ENCODE assay signal across 29 cellular contexts in the genomic region with DNA sequence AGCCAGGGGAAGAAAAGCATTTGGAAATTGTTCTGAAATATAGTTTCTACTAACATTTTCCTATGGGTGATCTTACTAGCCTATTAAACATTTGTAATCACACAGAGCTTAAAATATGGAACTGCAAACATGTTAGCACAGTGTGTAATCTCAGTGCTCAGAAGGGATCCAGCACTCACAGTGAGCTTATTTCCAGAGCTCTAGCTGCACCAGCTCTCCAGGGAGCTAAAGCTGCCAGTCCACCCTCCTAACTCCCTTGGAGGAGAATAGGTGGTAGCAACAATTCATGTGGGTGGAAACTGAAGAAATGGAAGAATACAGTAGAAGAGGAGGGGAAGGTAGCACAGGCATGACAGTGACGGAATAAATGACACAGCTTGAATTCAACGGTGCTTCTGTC.
A peak's percentile ranks its signal among the peaks of the same experiment; 100 is the strongest.
DNase-seq lines count a peak whose midpoint lies in the region; ATAC-seq and TF ChIP-seq lines count a peak whose summit lies in the region.
"Had no signal": no experiment of that assay in that cellular context is flagged by ENCODE, and none has a peak within 500 bp of the region (broad histone marks: within the 10 kb centered on the region; RNA-seq: fewer than 3 reads in every experiment).

No MANE protein-coding gene starts in this region.

- TF ChIP-seq CTCF in LNCaP clone FGC (IDR thresholded peaks at IDR 0.05; ENCODE audit: control insufficient read depth, extremely low read depth, insufficient read depth) (no peak), WTC11 (IDR thresholded peaks at IDR 0.05) (no peak)

- H3K27ac Mint-ChIP-seq in WTC11: no peak overlapping the region
- H3K27ac Mint-ChIP-seq: activated CD4-positive, alpha-beta memory T cell treated with anti-CD3 and anti-CD28 coated beads, Interleukin-2, amount 10 ng/mL, durations not matched to agents 7 days and 5 days; CD4-positive, alpha-beta memory T cell had no signal

- peak; percentile 53 for ATAC-seq in WTC11
- ATAC-seq: A549, left lung, sciatic nerve had no signal

- CTCF ChIA-PET in WTC11 (lab: Charles Lee): no interaction called here

- H3K4me3 Mint-ChIP-seq in WTC11: no peak overlapping the region
- H3K4me3 Mint-ChIP-seq: activated CD4-positive, alpha-beta memory T cell treated with anti-CD3 and anti-CD28 coated beads, Interleukin-2, amount 10 ng/mL, durations not matched to agents 7 days and 5 days; CD4-positive, alpha-beta memory T cell; neural crest cell had no signal

- H3K27me3 Mint-ChIP-seq in WTC11 (ENCODE audit: low read depth): no peaks in the 10 kb centered on the region; the same call in 1 of the 2 replicates
- H3K27me3 Mint-ChIP-seq: activated CD4-positive, alpha-beta memory T cell treated with anti-CD3 and anti-CD28 coated beads, Interleukin-2, amount 10 ng/mL, durations not matched to agents 7 days and 5 days; CD4-positive, alpha-beta memory T cell had no signal

- no peak overlapping the region for H3K4me3 ChIP-seq in LNCaP clone FGC (ENCODE audit: low read depth, low read length)
- H3K4me3 ChIP-seq: A549, left lung, SK-N-MC, tibial nerve had no signal

- POLR2A ChIA-PET in WTC11 (lab: Charles Lee): no interaction called here

- peaks cover 19% of the 10 kb centered on the region for H3K9me3 Mint-ChIP-seq in WTC11

- DNase-seq in NCI-H2171 (lab: John Stamatoyannopoulos, UW): peak; percentile 3
- DNase-seq in NCI-H2171 treated with DMSO at 0.1 percent for 48 hours (lab: John Stamatoyannopoulos, UW): no peak
- DNase-seq in LNCaP clone FGC (ENCODE audit: low read depth): peak; percentile 74
- DNase-seq in WTC11 (ENCODE audit: low spot score): no peak
- peak; percentile 21 for DNase-seq in putamen (ENCODE audit: low spot score)
- no peak for DNase-seq in NCI-H187 (lab: John Stamatoyannopoulos, UW)
- DNase-seq in stimulated activated CD4-positive, alpha-beta T cell treated with anti-CD3 and anti-CD28 coated beads, Interleukin-4, amount 100 ng/mL, for 24 hours: no peak
- DNase-seq in DMS53 (lab: John Stamatoyannopoulos, UW): no peak
- DNase-seq: activated CD4-positive, alpha-beta memory T cell treated with anti-CD3 and anti-CD28 coated beads, Interleukin-2, amount 10 ng/mL, durations not matched to agents 7 days and 5 days; activated CD4-positive, CD25-positive, alpha-beta regulatory T cell treated with anti-CD3 and anti-CD28 coated beads, Interleukin-2, amount 50 U/mL, for 72 hours; activated CD8-positive, alpha-beta memory T cell treated with anti-CD3 and anti-CD28 coated beads, Interleukin-2, amount 50 U/mL, for 4 hours; activated naive CD4-positive, alpha-beta T cell treated with Interleukin-2 at 50 U/mL for 16 hours; AML-193; CD4-positive, alpha-beta memory T cell; cortex of kidney; effector memory CD4-positive, alpha-beta T cell; glutamatergic neuron; H7; KG1; left lung; mesenchymal stem cell; MM.1S; NCI-H1105 treated with DMSO at 0.1 percent for 48 hours; stimulated activated CD4-positive, alpha-beta T cell treated with anti-CD3 and anti-CD28 coated beads, Interleukin-4, amount 100 ng/mL, for 4 hours had no signal

- peaks cover 14% of the 10 kb centered on the region for H3K36me3 Mint-ChIP-seq in WTC11
- H3K36me3 Mint-ChIP-seq: CD4-positive, alpha-beta memory T cell had no signal

- peaks cover 6% of the 10 kb centered on the region for H3K4me1 Mint-ChIP-seq in WTC11
- H3K4me1 Mint-ChIP-seq: activated CD4-positive, alpha-beta memory T cell treated with anti-CD3 and anti-CD28 coated beads, Interleukin-2, amount 10 ng/mL, durations not matched to agents 7 days and 5 days; CD4-positive, alpha-beta memory T cell; neural crest cell had no signal

TF ChIP-seq in WTC11, 78 proteins besides CTCF, POLR2A, EP300 and RAD21:
- TF ChIP-seq, protein P1, sequence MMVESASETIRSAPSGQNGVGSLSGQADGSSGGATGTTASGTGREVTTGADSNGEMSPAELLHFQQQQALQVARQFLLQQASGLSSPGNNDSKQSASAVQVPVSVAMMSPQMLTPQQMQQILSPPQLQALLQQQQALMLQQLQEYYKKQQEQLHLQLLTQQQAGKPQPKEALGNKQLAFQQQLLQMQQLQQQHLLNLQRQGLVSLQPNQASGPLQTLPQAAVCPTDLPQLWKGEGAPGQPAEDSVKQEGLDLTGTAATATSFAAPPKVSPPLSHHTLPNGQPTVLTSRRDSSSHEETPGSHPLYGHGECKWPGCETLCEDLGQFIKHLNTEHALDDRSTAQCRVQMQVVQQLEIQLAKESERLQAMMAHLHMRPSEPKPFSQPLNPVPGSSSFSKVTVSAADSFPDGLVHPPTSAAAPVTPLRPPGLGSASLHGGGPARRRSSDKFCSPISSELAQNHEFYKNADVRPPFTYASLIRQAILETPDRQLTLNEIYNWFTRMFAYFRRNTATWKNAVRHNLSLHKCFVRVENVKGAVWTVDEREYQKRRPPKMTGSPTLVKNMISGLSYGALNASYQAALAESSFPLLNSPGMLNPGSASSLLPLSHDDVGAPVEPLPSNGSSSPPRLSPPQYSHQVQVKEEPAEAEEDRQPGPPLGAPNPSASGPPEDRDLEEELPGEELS (CRISPR knock-in tag; IDR thresholded peaks at IDR 0.05): no peak
- no peak for TF ChIP-seq ZNF396 (CRISPR knock-in tag; IDR thresholded peaks at IDR 0.05; ENCODE audit: borderline replicate concordance)
- no peak for TF ChIP-seq ZNF219 (CRISPR knock-in tag; IDR thresholded peaks at IDR 0.05; ENCODE audit: borderline replicate concordance)
- no peak for TF ChIP-seq ZNF121 (CRISPR knock-in tag; IDR thresholded peaks at IDR 0.05)
- no peak for TF ChIP-seq ZNF317 (CRISPR knock-in tag; IDR thresholded peaks at IDR 0.05; ENCODE audit: borderline replicate concordance, low read depth)
- TF ChIP-seq, protein P2, sequence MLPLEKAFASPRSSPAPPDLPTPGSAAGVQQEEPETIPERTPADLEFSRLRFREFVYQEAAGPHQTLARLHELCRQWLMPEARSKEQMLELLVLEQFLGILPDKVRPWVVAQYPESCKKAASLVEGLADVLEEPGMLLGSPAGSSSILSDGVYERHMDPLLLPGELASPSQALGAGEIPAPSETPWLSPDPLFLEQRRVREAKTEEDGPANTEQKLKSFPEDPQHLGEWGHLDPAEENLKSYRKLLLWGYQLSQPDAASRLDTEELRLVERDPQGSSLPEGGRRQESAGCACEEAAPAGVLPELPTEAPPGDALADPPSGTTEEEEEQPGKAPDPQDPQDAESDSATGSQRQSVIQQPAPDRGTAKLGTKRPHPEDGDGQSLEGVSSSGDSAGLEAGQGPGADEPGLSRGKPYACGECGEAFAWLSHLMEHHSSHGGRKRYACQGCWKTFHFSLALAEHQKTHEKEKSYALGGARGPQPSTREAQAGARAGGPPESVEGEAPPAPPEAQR (CRISPR knock-in tag; IDR thresholded peaks at IDR 0.05): no peak
- no peak for TF ChIP-seq PRRX2 (CRISPR knock-in tag; IDR thresholded peaks at IDR 0.05)
TF ChIP-seq in WTC11: peak in this region for 0.

Comparison
In these comparisons a context has a peak if more than half of its experiments do, and no peak if none do; other contexts are left out.
1. DNase-seq: peak in NCI-H2171 (single experiment), LNCaP clone FGC (single experiment) and putamen (single experiment); none in NCI-H2171 treated with DMSO at 0.1 percent for 48 hours (single experiment), WTC11 (single experiment), NCI-H187 (0 of 2), stimulated activated CD4-positive, alpha-beta T cell treated with anti-CD3 and anti-CD28 coated beads, Interleukin-4, amount 100 ng/mL, for 24 hours (single experiment) and DMS53 (single experiment).